19 cellular contexts compared by ENCODE assay signal in the genomic region with DNA sequence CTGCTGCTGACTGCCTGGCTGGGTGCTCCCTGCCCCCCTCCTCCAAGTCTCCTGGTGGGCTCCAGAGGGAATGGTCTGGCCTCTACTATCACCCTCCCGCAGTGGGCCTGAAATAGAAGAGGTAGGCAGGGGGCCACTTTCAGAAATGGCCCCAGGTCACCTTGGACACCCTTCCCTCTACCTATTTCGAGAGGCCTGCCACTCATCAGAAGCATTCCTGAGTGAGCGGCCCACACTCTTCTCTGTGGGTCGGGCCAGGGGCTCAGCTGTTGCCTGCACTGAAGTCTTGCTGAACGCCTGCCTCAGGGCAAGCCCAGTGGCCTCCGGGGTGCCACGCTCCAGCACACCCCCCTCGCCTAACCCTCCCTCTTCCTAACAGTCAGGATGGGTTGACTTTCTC.
"Had no signal": no experiment of that assay in that cellular context is flagged by ENCODE, and none has a peak within 500 bp of the region (broad histone marks: within the 10 kb centered on the region; RNA-seq: fewer than 3 reads in every experiment).

No MANE protein-coding gene starts in this region.

- DNase-seq: activated CD4-positive, alpha-beta memory T cell treated with anti-CD3 and anti-CD28 coated beads, Interleukin-2, amount 10 ng/mL, durations not matched to agents 7 days and 5 days; activated CD4-positive, alpha-beta T cell treated with anti-CD3 and anti-CD28 coated beads for 4 hours; activated gamma-delta T cell treated with Interleukin-2 at 50 U/mL for 16 hours; activated naive CD8-positive, alpha-beta T cell treated with anti-CD3 and anti-CD28 coated beads for 36 hours; activated T-cell treated with anti-CD3 and anti-CD28 coated beads, Interleukin-2, amount 50 U/mL, for 48 hours; amygdala; brain microvascular endothelial cell; cerebellar nuclear complex; effector memory CD4-positive, alpha-beta T cell; foreskin melanocyte; islet precursor cell; nephron progenitor cell; psoas muscle; SIG-M5; spleen; stimulated activated naive CD8-positive, alpha-beta T cell treated with anti-CD3 and anti-CD28 coated beads, Interleukin-15, amount 100 ng/mL, for 72 hours; T-helper 2 cell had no signal

- H3K27me3 ChIP-seq: brain microvascular endothelial cell, spleen had no signal

- H3K27ac ChIP-seq: brain microvascular endothelial cell, psoas muscle had no signal

- H3K4me1 Mint-ChIP-seq: activated CD4-positive, alpha-beta memory T cell treated with anti-CD3 and anti-CD28 coated beads, Interleukin-2, amount 10 ng/mL, durations not matched to agents 7 days and 5 days; activated naive CD8-positive, alpha-beta T cell treated with anti-CD3 and anti-CD28 coated beads for 36 hours; stimulated activated naive CD8-positive, alpha-beta T cell treated with anti-CD3 and anti-CD28 coated beads, Interleukin-15, amount 100 ng/mL, for 72 hours had no signal

- ATAC-seq: sciatic nerve; stimulated activated naive CD8-positive, alpha-beta T cell treated with anti-CD3 and anti-CD28 coated beads, Interleukin-15, amount 100 ng/mL, for 72 hours; WTC11 had no signal

- H3K4me3 Mint-ChIP-seq: activated CD4-positive, alpha-beta memory T cell treated with anti-CD3 and anti-CD28 coated beads, Interleukin-2, amount 10 ng/mL, durations not matched to agents 7 days and 5 days; activated naive CD8-positive, alpha-beta T cell treated with anti-CD3 and anti-CD28 coated beads for 36 hours; nephron progenitor cell; stimulated activated naive CD8-positive, alpha-beta T cell treated with anti-CD3 and anti-CD28 coated beads, Interleukin-15, amount 100 ng/mL, for 72 hours; WTC11 had no signal

- H3K9me3 ChIP-seq: psoas muscle, spleen had no signal

- H3K36me3 Mint-ChIP-seq: activated naive CD8-positive, alpha-beta T cell treated with anti-CD3 and anti-CD28 coated beads for 36 hours; WTC11 had no signal

- H3K4me3 ChIP-seq: psoas muscle, spleen had no signal

- H3K9me3 Mint-ChIP-seq: activated CD4-positive, alpha-beta memory T cell treated with anti-CD3 and anti-CD28 coated beads, Interleukin-2, amount 10 ng/mL, durations not matched to agents 7 days and 5 days; activated naive CD8-positive, alpha-beta T cell treated with anti-CD3 and anti-CD28 coated beads for 36 hours; nephron progenitor cell; stimulated activated naive CD8-positive, alpha-beta T cell treated with anti-CD3 and anti-CD28 coated beads, Interleukin-15, amount 100 ng/mL, for 72 hours; WTC11 had no signal

- H3K27ac Mint-ChIP-seq: activated CD4-positive, alpha-beta memory T cell treated with anti-CD3 and anti-CD28 coated beads, Interleukin-2, amount 10 ng/mL, durations not matched to agents 7 days and 5 days; activated naive CD8-positive, alpha-beta T cell treated with anti-CD3 and anti-CD28 coated beads for 36 hours; nephron progenitor cell; WTC11 had no signal

- H3K27me3 Mint-ChIP-seq: activated CD4-positive, alpha-beta memory T cell treated with anti-CD3 and anti-CD28 coated beads, Interleukin-2, amount 10 ng/mL, durations not matched to agents 7 days and 5 days; activated naive CD8-positive, alpha-beta T cell treated with anti-CD3 and anti-CD28 coated beads for 36 hours; stimulated activated naive CD8-positive, alpha-beta T cell treated with anti-CD3 and anti-CD28 coated beads, Interleukin-15, amount 100 ng/mL, for 72 hours had no signal
